Comparison of ENCODE assay signal across 15 cellular contexts in the genomic region with DNA sequence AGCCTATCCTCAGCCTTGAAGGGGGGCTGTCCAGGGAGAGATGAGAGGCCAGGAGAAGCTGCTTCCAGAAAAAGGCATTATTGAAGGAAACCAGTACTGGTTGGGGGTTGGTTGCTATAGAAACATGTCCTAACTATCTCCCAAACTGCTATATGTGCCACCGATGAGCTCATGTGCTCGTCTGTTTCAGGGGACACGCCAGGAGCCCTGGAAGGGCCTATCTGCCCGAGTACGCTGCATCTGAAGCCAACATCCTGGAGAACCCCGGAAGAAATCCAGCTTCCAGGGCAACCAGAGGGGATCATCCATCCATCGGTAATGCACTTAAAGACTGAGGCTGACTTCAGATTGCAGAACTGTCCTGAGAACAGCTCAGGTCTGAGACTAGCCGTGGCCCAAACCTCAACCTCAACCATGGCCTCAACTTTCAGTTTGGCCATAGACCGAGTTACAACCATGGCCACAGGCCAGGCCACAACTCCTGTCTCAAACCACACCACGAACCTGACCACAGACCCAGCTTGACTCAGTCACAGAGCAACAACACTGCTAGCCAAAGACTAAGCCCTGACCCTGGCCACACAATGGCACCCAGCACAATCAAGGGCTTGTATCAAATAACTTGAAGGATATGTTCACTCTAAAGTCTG. TPM values are rescaled to one million over a fixed set of nuclear protein-coding genes. Genes with fewer than 3 reads are reported as not detected.
A peak's percentile ranks its signal among the peaks of the same experiment; 100 is the strongest.
DNase-seq lines count a peak whose midpoint lies in the region; TF ChIP-seq lines count a peak whose summit lies in the region.
"Had no signal": no experiment of that assay in that cellular context is flagged by ENCODE, and none has a peak within 500 bp of the region (broad histone marks: within the 10 kb centered on the region; RNA-seq: fewer than 3 reads in every experiment).

No MANE protein-coding gene starts in this region.

- no peak overlapping the region for H4K8ac ChIP-seq in mesenchymal stem cell (ENCODE audit: low read length)

- H3K27ac ChIP-seq in BLaER1 treated with 17β-estradiol and CSF1 and Interleukin-3, amounts not matched to agents 10 nM and 100 nM, result no peak overlapping the region
- H3K27ac ChIP-seq in mesenchymal stem cell (ENCODE audit: low read length, poor library complexity, severe bottlenecking) (no peak overlapping the region), Karpas-422 (ENCODE audit: low read length) (no peak overlapping the region)
- H3K27ac ChIP-seq: C4-2B, gastrocnemius medialis had no signal

- no peaks in the 10 kb centered on the region for H3K36me3 ChIP-seq in BLaER1 treated with 17β-estradiol and CSF1 and Interleukin-3, amounts not matched to agents 10 nM and 100 nM
- H3K36me3 ChIP-seq in mesenchymal stem cell (ENCODE audit: control insufficient read depth in 1 of 2, insufficient read depth in 2 of 2, low read depth in 1 of 2, low read length in 2 of 2) (no peaks in the 10 kb centered on the region), Karpas-422 (ENCODE audit: insufficient read depth, low read length) (no peaks in the 10 kb centered on the region)
- H3K36me3 ChIP-seq: gastrocnemius medialis had no signal

- DNase-seq in HT1080 (ENCODE audit: low read depth) (peak; percentile 55), astrocyte of the cerebellum (ENCODE audit: low read depth) (peak; percentile 84), mesenchymal stem cell (peak; percentile 7), inferior parietal cortex (ENCODE audit: extremely low spot score) (no peak), Karpas-422 (no peak), iPS-NIHi7 (ENCODE audit: extremely low spot score) (no peak), KBM-7 (no peak)
- DNase-seq: activated naive CD8-positive, alpha-beta T cell treated with anti-CD3 and anti-CD28 coated beads, Interleukin-2, amount 50 U/mL, for 24 hours; gastrocnemius medialis; islet precursor cell; retina; stimulated activated CD4-positive, alpha-beta T cell treated with anti-CD3 and anti-CD28 coated beads, Interleukin-4, amount 100 ng/mL, for 1 hour; stimulated activated naive CD4-positive, alpha-beta T cell had no signal

- no peak overlapping the region for H2BK120ac ChIP-seq in mesenchymal stem cell (ENCODE audit: low read depth, low read length)

- TF ChIP-seq CTCF in astrocyte of the cerebellum (IDR thresholded peaks at IDR 0.05; ENCODE audit: low read depth, low read length, missing control alignments), result no peak

- no peak overlapping the region for H2AFZ ChIP-seq in mesenchymal stem cell (ENCODE audit: low read depth, low read length)
- H2AFZ ChIP-seq in Karpas-422 (ENCODE audit: low read length), result no peak overlapping the region

- in situ Hi-C loops in astrocyte of the cerebellum (cut with HindIII; ENCODE audit: low sequenced_read_pairs), result no loop called here
- in situ Hi-C loops in KBM-7 (cut with MboI; ENCODE audit: low pct_unique_long_range_greater_than_20kb, low sequenced_read_pairs), result no loop called here

- H3K14ac ChIP-seq in mesenchymal stem cell (ENCODE audit: low read length in 2 of 2), result no peak overlapping the region

- no peak overlapping the region for H2AK5ac ChIP-seq in mesenchymal stem cell (ENCODE audit: low read length, severe bottlenecking)

- peak overlapping the region in 9 of 11 experiments; percentile 2 to 69 (median 56); a peak in 16 of 22 replicates for H3K4me2 ChIP-seq in BLaER1 treated with 17β-estradiol and CSF1 and Interleukin-3, amounts not matched to agents 10 nM and 100 nM
- H3K4me2 ChIP-seq in mesenchymal stem cell (ENCODE audit: low read length, poor library complexity, severe bottlenecking) (no peak overlapping the region), Karpas-422 (ENCODE audit: low read depth, low read length, poor library complexity, severe bottlenecking) (no peak overlapping the region)

- 87% methylated on average over 10 of the region's 10 CpGs for WGBS in mesenchymal stem cell

- H3K9ac ChIP-seq in BLaER1 treated with 17β-estradiol and CSF1 and Interleukin-3, amounts not matched to agents 10 nM and 100 nM, result no peak overlapping the region
- H3K9ac ChIP-seq in mesenchymal stem cell (ENCODE audit: low read length) (no peak overlapping the region), Karpas-422 (ENCODE audit: low read length) (no peak overlapping the region)

- H3K9me2 ChIP-seq in Karpas-422 (replicated peaks; ENCODE audit: insufficient read depth, low read length), result no peaks in the 10 kb centered on the region

- no peaks in the 10 kb centered on the region for H3K79me1 ChIP-seq in mesenchymal stem cell (replicated peaks; ENCODE audit: low read length, poor library complexity, severe bottlenecking)

- H2BK15ac ChIP-seq in mesenchymal stem cell (ENCODE audit: low read depth, poor library complexity, severe bottlenecking), result no peak overlapping the region

- H2BK12ac ChIP-seq in mesenchymal stem cell (ENCODE audit: low read length in 2 of 2), result no peak overlapping the region

- H3K9me3 ChIP-seq in BLaER1 treated with 17β-estradiol and CSF1 and Interleukin-3, amounts not matched to agents 10 nM and 100 nM (replicated peaks in 1 of 11), result no peaks in the 10 kb centered on the region
- H3K9me3 ChIP-seq in mesenchymal stem cell (ENCODE audit: control insufficient read depth, low read length) (no peaks in the 10 kb centered on the region), Karpas-422 (ENCODE audit: low read length) (no peaks in the 10 kb centered on the region)
- H3K9me3 ChIP-seq: gastrocnemius medialis had no signal

- peaks cover 22 to 71% (median 65%) of the 10 kb centered on the region in 10 experiments for H3K4me1 ChIP-seq in BLaER1 treated with 17β-estradiol and CSF1 and Interleukin-3, amounts not matched to agents 10 nM and 100 nM
- peaks cover 2% of the 10 kb centered on the region for H3K4me1 ChIP-seq in mesenchymal stem cell (ENCODE audit: control insufficient read depth, insufficient read depth, low read depth, low read length)
- H3K4me1 ChIP-seq in Karpas-422 (ENCODE audit: low read length), result peaks cover 3% of the 10 kb centered on the region; the same call in 1 of the 2 replicates
- H3K4me1 ChIP-seq: gastrocnemius medialis had no signal

- H3K79me2 ChIP-seq in Karpas-422 (ENCODE audit: low read length), result no peaks in the 10 kb centered on the region

- H3K23ac ChIP-seq in mesenchymal stem cell (ENCODE audit: low read length in 2 of 2), result no peak overlapping the region

- no peak overlapping the region for H3K18ac ChIP-seq in mesenchymal stem cell (ENCODE audit: low read depth in 1 of 2, low read length in 2 of 2)

- peaks cover 0 to 13% (median 0%) of the 10 kb centered on the region in 11 experiments; a peak in 1 of 22 replicates for H3K27me3 ChIP-seq in BLaER1 treated with 17β-estradiol and CSF1 and Interleukin-3, amounts not matched to agents 10 nM and 100 nM
- H3K27me3 ChIP-seq in mesenchymal stem cell (ENCODE audit: control insufficient read depth in 1 of 2, insufficient read depth in 1 of 2, low read length in 2 of 2) (peaks cover 34 to 52% of the 10 kb centered on the region in 2 experiments), Karpas-422 (ENCODE audit: low read length) (no peaks in the 10 kb centered on the region)
- H3K27me3 ChIP-seq: gastrocnemius medialis had no signal

- no peak overlapping the region for H4K91ac ChIP-seq in mesenchymal stem cell (ENCODE audit: low read length)

- peaks cover 0 to 32% (median 0%) of the 10 kb centered on the region in 11 experiments; a peak in 2 of 22 replicates for H4K20me1 ChIP-seq in BLaER1 treated with 17β-estradiol and CSF1 and Interleukin-3, amounts not matched to agents 10 nM and 100 nM
- peaks cover 5% of the 10 kb centered on the region; the same call in 1 of the 2 replicates for H4K20me1 ChIP-seq in Karpas-422 (ENCODE audit: insufficient read depth, low read depth, low read length)

- H3K4ac ChIP-seq in mesenchymal stem cell (ENCODE audit: low read depth in 1 of 2, low read length in 2 of 2), result no peak overlapping the region

- H3K4me3 ChIP-seq in BLaER1 treated with 17β-estradiol and CSF1 and Interleukin-3, amounts not matched to agents 10 nM and 100 nM, result no peak overlapping the region
- H3K4me3 ChIP-seq in astrocyte of the cerebellum (ENCODE audit: low read depth, low read length) (no peak overlapping the region), mesenchymal stem cell (ENCODE audit: insufficient read depth in 1 of 2, low read depth in 1 of 2, low read length in 2 of 2) (no peak overlapping the region), Karpas-422 (ENCODE audit: low read length) (no peak overlapping the region)
- H3K4me3 ChIP-seq: gastrocnemius medialis had no signal

- no peak overlapping the region for H2BK5ac ChIP-seq in mesenchymal stem cell (ENCODE audit: low read depth, low read length, poor library complexity, severe bottlenecking)

RNA-seq across cellular contexts. Expression of a gene that starts 10.2 kb away (rescaled TPM):
- total RNA-seq in HT1080 (2014; rRNA removed; shearing (Covaris generic)), result 0.32 and 0.33 TPM in 2 replicates
- polyA plus RNA-seq in HT1080 (2015; cell fraction: cytosol; rRNA removed), result 0.10 and 0.12 TPM in 2 replicates
- polyA plus RNA-seq in HT1080 (2015; cell fraction: nucleus; rRNA removed), result 1.2 and 1.6 TPM in 2 replicates
- 0.26 TPM for polyA plus RNA-seq in mesenchymal stem cell (2013, experiment 1 of 2)
- 0.25 TPM for polyA plus RNA-seq in mesenchymal stem cell (2013, experiment 2 of 2)
- total RNA-seq in Karpas-422 (2014; rRNA removed; shearing (Covaris generic); ENCODE audit: low replicate concordance), result 0.04 and 0.43 TPM in 2 replicates

Comparison
In these comparisons a context has a peak if more than half of its experiments do, and no peak if none do; other contexts are left out.
1. H3K4me2 ChIP-seq: peak in BLaER1 treated with 17β-estradiol and CSF1 and Interleukin-3, amounts not matched to agents 10 nM and 100 nM (9 of 11); none in mesenchymal stem cell (single experiment) and Karpas-422 (single experiment).
2. DNase-seq: peak in HT1080 (single experiment), astrocyte of the cerebellum (single experiment) and mesenchymal stem cell (single experiment); none in inferior parietal cortex (single experiment), Karpas-422 (single experiment), iPS-NIHi7 (single experiment) and KBM-7 (single experiment).